14 cellular contexts compared by ENCODE assay signal in the genomic region with DNA sequence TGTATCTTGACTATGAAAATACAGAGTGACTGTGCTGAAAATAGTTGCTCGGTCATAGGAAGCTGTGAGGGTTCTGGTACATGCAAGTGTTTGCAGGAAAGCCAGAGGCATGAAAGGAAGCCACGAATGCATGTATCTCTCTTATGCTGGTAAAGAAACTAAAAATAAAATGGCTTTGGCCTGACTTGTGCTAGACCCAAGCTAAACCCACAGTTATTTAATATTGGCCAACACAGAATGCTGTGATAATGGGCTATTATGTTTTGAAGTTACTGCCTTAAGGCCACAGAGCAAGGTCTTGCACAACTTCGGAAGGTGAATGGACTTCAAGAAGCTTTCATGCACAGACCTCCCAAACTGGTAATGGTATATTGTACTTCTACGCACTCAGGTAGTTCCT.
"Had no signal": no experiment of that assay in that cellular context is flagged by ENCODE, and none has a peak within 500 bp of the region (broad histone marks: within the 10 kb centered on the region; RNA-seq: fewer than 3 reads in every experiment).

No MANE protein-coding gene starts in this region.

- H2AFZ ChIP-seq: neural progenitor cell, parathyroid adenoma had no signal

- H3K4me3 ChIP-seq: cardiac muscle cell, colonic mucosa, neural progenitor cell, skin epidermis, tibial artery had no signal

- H3K27ac Mint-ChIP-seq: activated CD8-positive, alpha-beta memory T cell treated with anti-CD3 and anti-CD28 coated beads, Interleukin-2, amount 10 ng/mL, durations not matched to agents 7 days and 5 days; activated naive CD8-positive, alpha-beta T cell; neural progenitor cell had no signal

- H3K4me2 ChIP-seq: neural progenitor cell had no signal

- DNase-seq: activated CD4-positive, alpha-beta T cell treated with anti-CD3 and anti-CD28 coated beads, Interleukin-2, amount 50 U/mL, for 48 hours; activated CD8-positive, alpha-beta memory T cell treated with anti-CD3 and anti-CD28 coated beads, Interleukin-2, amount 10 ng/mL, durations not matched to agents 7 days and 5 days; activated effector memory CD4-positive, alpha-beta T cell treated with anti-CD3 and anti-CD28 coated beads, Interleukin-2, amount 50 U/mL, for 16 hours; activated T-cell treated with anti-CD3 and anti-CD28 coated beads, Interleukin-2, amount 50 U/mL, for 4 hours; colonic mucosa; hippocampal formation; retina; tibial artery had no signal

- H3K27ac ChIP-seq: cardiac muscle cell, colonic mucosa, neural progenitor cell, parathyroid adenoma, skin epidermis, tibial artery had no signal

- H3K9me3 Mint-ChIP-seq: activated T-cell treated with anti-CD3 and anti-CD28 coated beads, Interleukin-2, amount 50 U/mL, for 4 hours had no signal

- ATAC-seq: activated CD4-positive, CD25-positive, alpha-beta regulatory T cell treated with anti-CD3 and anti-CD28 coated beads, Interleukin-2, amount 50 U/mL, for 24 hours; activated CD8-positive, alpha-beta memory T cell treated with anti-CD3 and anti-CD28 coated beads, Interleukin-2, amount 10 ng/mL, durations not matched to agents 7 days and 5 days; activated T-cell treated with anti-CD3 and anti-CD28 coated beads, Interleukin-2, amount 50 U/mL, for 4 hours had no signal

- H3K9me3 ChIP-seq: colonic mucosa, tibial artery had no signal

- H3K4me3 Mint-ChIP-seq: activated CD8-positive, alpha-beta memory T cell treated with anti-CD3 and anti-CD28 coated beads, Interleukin-2, amount 10 ng/mL, durations not matched to agents 7 days and 5 days; activated naive CD8-positive, alpha-beta T cell; activated T-cell treated with anti-CD3 and anti-CD28 coated beads, Interleukin-2, amount 50 U/mL, for 4 hours; neural progenitor cell had no signal

- H3K36me3 ChIP-seq: cardiac muscle cell, colonic mucosa, neural progenitor cell, tibial artery had no signal

- H3K36me3 Mint-ChIP-seq: activated CD8-positive, alpha-beta memory T cell treated with anti-CD3 and anti-CD28 coated beads, Interleukin-2, amount 10 ng/mL, durations not matched to agents 7 days and 5 days; activated naive CD8-positive, alpha-beta T cell; neural progenitor cell had no signal

- H3K4me1 ChIP-seq: colonic mucosa, parathyroid adenoma, tibial artery had no signal

- H3K27me3 ChIP-seq: cardiac muscle cell, colonic mucosa, neural progenitor cell, tibial artery had no signal

- H3K27me3 Mint-ChIP-seq: activated CD8-positive, alpha-beta memory T cell treated with anti-CD3 and anti-CD28 coated beads, Interleukin-2, amount 10 ng/mL, durations not matched to agents 7 days and 5 days; activated naive CD8-positive, alpha-beta T cell had no signal

- H3K9ac ChIP-seq: neural progenitor cell, parathyroid adenoma had no signal

- H3K4me1 Mint-ChIP-seq: activated CD8-positive, alpha-beta memory T cell treated with anti-CD3 and anti-CD28 coated beads, Interleukin-2, amount 10 ng/mL, durations not matched to agents 7 days and 5 days had no signal
